2 cellular contexts compared by ENCODE assay signal in the genomic region with DNA sequence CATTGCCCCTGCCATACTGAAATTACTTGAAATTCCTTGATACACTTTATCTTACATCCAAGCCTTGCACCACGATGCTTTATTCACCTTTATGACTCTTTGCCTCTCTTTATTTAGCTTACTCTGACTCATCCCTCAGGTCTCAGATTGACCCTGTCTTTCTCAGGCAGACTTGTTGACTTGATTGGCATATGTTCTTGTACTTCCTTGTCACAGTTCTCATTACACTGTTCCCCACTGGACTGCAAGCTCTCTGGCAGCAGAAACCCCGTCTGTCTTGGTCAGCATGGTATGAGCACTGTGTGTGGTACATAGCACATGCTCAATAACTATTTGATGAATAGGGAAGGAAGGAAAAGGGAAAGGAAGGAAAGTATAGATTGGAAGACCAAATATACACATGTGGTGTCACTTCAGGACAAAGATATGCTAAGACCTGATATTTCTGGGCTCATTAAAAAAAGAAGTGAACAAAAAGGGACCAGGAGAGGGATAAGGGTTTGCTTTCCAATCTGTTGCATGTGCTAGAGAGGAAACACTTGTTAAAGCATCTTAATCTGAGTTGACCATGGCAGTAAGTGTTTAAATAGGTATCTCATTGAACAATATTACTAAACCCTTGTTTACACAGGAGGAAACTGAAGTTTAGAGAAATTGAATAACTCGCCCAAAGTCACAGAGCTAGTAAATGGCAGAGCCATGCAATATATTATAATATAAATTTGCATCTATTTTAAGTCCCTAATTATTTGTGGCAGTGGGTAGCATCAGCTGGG.
TF ChIP-seq lines count a peak whose summit lies in the region.

No MANE protein-coding gene starts in this region.

TF ChIP-seq in A549, 52 proteins besides CTCF, POLR2A, EP300 and RAD21:
- TF ChIP-seq PHF8 (IDR thresholded peaks at IDR 0.05; ENCODE audit: borderline replicate concordance, low read depth) (no peak), SMC3 (IDR thresholded peaks at IDR 0.05) (no peak), HOXB13 (CRISPR knock-in tag; IDR thresholded peaks at IDR 0.05; ENCODE audit: low read depth) (no peak), RARB (CRISPR knock-in tag; IDR thresholded peaks at IDR 0.05) (no peak), CBX2 (IDR thresholded peaks at IDR 0.05; ENCODE audit: borderline replicate concordance, low read depth) (no peak), RCOR1 (IDR thresholded peaks at IDR 0.05; ENCODE audit: low read depth, low read length) (no peak), GATA3 (IDR thresholded peaks at IDR 0.05; ENCODE audit: borderline replicate concordance) (no peak), FOSL2 (IDR thresholded peaks at IDR 0.05) (0 out of 2 replicates have a peak, but pooled peaks have one; percentile 12), FOSL2 (CRISPR knock-in tag; IDR thresholded peaks at IDR 0.05) (no peak; the same call in 1 of the 2 replicates), JUNB (IDR thresholded peaks at IDR 0.05) (peak; percentile 24; the same call in 1 of the 2 replicates), MYC (IDR thresholded peaks at IDR 0.05; ENCODE audit: borderline replicate concordance, low read length) (no peak), BHLHE40 (IDR thresholded peaks at IDR 0.05; ENCODE audit: low read depth, low read length) (no peak), TFCP2L1 (CRISPR knock-in tag; IDR thresholded peaks at IDR 0.05) (no peak)
- TF ChIP-seq, protein P1, sequence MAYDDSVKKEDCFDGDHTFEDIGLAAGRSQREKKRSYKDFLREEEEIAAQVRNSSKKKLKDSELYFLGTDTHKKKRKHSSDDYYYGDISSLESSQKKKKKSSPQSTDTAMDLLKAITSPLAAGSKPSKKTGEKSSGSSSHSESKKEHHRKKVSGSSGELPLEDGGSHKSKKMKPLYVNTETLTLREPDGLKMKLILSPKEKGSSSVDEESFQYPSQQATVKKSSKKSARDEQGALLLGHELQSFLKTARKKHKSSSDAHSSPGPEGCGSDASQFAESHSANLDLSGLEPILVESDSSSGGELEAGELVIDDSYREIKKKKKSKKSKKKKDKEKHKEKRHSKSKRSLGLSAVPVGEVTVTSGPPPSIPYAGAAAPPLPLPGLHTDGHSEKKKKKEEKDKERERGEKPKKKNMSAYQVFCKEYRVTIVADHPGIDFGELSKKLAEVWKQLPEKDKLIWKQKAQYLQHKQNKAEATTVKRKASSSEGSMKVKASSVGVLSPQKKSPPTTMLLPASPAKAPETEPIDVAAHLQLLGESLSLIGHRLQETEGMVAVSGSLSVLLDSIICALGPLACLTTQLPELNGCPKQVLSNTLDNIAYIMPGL (CRISPR knock-in tag; IDR thresholded peaks at IDR 0.05; ENCODE audit: borderline replicate concordance), result no peak
- TF ChIP-seq, protein P2, sequence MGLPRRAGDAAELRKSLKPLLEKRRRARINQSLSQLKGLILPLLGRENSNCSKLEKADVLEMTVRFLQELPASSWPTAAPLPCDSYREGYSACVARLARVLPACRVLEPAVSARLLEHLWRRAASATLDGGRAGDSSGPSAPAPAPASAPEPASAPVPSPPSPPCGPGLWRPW (IDR thresholded peaks at IDR 0.05), result no peak
- TF ChIP-seq, protein P3, sequence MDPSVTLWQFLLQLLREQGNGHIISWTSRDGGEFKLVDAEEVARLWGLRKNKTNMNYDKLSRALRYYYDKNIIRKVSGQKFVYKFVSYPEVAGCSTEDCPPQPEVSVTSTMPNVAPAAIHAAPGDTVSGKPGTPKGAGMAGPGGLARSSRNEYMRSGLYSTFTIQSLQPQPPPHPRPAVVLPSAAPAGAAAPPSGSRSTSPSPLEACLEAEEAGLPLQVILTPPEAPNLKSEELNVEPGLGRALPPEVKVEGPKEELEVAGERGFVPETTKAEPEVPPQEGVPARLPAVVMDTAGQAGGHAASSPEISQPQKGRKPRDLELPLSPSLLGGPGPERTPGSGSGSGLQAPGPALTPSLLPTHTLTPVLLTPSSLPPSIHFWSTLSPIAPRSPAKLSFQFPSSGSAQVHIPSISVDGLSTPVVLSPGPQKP (IDR thresholded peaks at IDR 0.05; ENCODE audit: low read depth, low read length), result no peak

TF ChIP-seq in HepG2, 621 proteins besides CTCF, POLR2A, EP300 and RAD21:
- TF ChIP-seq NFRKB (IDR thresholded peaks at IDR 0.05), result no peak
- peak; percentile 43; the same call in 1 of the 2 replicates for TF ChIP-seq FOSL2 (CRISPR knock-in tag; IDR thresholded peaks at IDR 0.05)
- no peak for TF ChIP-seq ESRRA (CRISPR knock-in tag; IDR thresholded peaks at IDR 0.05; ENCODE audit: low read depth)
- peak; percentile 51; the same call in 1 of the 2 replicates for TF ChIP-seq ELF3 (CRISPR knock-in tag; IDR thresholded peaks at IDR 0.05)
- no peak for TF ChIP-seq ZBTB42 (CRISPR knock-in tag; IDR thresholded peaks at IDR 0.05)
- TF ChIP-seq, protein P4, sequence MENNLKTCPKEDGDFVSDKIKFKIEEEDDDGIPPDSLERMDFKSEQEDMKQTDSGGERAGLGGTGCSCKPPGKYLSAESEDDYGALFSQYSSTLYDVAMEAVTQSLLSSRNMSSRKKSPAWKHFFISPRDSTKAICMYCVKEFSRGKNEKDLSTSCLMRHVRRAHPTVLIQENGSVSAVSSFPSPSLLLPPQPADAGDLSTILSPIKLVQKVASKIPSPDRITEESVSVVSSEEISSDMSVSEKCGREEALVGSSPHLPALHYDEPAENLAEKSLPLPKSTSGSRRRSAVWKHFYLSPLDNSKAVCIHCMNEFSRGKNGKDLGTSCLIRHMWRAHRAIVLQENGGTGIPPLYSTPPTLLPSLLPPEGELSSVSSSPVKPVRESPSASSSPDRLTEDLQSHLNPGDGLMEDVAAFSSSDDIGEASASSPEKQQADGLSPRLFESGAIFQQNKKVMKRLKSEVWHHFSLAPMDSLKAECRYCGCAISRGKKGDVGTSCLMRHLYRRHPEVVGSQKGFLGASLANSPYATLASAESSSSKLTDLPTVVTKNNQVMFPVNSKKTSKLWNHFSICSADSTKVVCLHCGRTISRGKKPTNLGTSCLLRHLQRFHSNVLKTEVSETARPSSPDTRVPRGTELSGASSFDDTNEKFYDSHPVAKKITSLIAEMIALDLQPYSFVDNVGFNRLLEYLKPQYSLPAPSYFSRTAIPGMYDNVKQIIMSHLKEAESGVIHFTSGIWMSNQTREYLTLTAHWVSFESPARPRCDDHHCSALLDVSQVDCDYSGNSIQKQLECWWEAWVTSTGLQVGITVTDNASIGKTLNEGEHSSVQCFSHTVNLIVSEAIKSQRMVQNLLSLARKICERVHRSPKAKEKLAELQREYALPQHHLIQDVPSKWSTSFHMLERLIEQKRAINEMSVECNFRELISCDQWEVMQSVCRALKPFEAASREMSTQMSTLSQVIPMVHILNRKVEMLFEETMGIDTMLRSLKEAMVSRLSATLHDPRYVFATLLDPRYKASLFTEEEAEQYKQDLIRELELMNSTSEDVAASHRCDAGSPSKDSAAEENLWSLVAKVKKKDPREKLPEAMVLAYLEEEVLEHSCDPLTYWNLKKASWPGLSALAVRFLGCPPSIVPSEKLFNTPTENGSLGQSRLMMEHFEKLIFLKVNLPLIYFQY (CRISPR knock-in tag; IDR thresholded peaks at IDR 0.05; ENCODE audit: borderline replicate concordance), result no peak
- TF ChIP-seq ZNF782 (CRISPR knock-in tag; IDR thresholded peaks at IDR 0.05; ENCODE audit: borderline replicate concordance), result no peak
- no peak for TF ChIP-seq REL (CRISPR knock-in tag; conservative IDR thresholded peaks at IDR 0.05)
- TF ChIP-seq, protein P5, sequence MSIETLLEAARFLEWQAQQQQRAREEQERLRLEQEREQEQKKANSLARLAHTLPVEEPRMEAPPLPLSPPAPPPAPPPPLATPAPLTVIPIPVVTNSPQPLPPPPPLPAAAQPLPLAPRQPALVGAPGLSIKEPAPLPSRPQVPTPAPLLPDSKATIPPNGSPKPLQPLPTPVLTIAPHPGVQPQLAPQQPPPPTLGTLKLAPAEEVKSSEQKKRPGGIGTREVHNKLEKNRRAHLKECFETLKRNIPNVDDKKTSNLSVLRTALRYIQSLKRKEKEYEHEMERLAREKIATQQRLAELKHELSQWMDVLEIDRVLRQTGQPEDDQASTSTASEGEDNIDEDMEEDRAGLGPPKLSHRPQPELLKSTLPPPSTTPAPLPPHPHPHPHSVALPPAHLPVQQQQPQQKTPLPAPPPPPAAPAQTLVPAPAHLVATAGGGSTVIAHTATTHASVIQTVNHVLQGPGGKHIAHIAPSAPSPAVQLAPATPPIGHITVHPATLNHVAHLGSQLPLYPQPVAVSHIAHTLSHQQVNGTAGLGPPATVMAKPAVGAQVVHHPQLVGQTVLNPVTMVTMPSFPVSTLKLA (IDR thresholded peaks at IDR 0.05), result peak; percentile 75
- TF ChIP-seq CBFB (CRISPR knock-in tag; IDR thresholded peaks at IDR 0.05), result no peak
- TF ChIP-seq SPEN (CRISPR knock-in tag; IDR thresholded peaks at IDR 0.05; ENCODE audit: low read depth), result no peak
- TF ChIP-seq HDAC1 (CRISPR knock-in tag; IDR thresholded peaks at IDR 0.05), result no peak
- no peak for TF ChIP-seq KDM5B (CRISPR knock-in tag; IDR thresholded peaks at IDR 0.05; ENCODE audit: borderline replicate concordance)
- no peak for TF ChIP-seq ASH2L (IDR thresholded peaks at IDR 0.05; ENCODE audit: insufficient read length, low read depth, low read length)
- TF ChIP-seq, protein P6, sequence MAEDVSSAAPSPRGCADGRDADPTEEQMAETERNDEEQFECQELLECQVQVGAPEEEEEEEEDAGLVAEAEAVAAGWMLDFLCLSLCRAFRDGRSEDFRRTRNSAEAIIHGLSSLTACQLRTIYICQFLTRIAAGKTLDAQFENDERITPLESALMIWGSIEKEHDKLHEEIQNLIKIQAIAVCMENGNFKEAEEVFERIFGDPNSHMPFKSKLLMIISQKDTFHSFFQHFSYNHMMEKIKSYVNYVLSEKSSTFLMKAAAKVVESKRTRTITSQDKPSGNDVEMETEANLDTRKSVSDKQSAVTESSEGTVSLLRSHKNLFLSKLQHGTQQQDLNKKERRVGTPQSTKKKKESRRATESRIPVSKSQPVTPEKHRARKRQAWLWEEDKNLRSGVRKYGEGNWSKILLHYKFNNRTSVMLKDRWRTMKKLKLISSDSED (CRISPR knock-in tag; IDR thresholded peaks at IDR 0.05), result no peak
- TF ChIP-seq HIVEP1 (CRISPR knock-in tag; IDR thresholded peaks at IDR 0.05), result no peak
- TF ChIP-seq, protein P7, sequence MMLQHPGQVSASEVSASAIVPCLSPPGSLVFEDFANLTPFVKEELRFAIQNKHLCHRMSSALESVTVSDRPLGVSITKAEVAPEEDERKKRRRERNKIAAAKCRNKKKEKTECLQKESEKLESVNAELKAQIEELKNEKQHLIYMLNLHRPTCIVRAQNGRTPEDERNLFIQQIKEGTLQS (CRISPR knock-in tag; IDR thresholded peaks at IDR 0.05), result no peak
- TF ChIP-seq EZH2 (conservative IDR thresholded peaks at IDR 0.05; ENCODE audit: low read depth, low read length), result no peak
- no peak for TF ChIP-seq TEAD3 (CRISPR knock-in tag; optimal IDR thresholded peaks at IDR 0.05; ENCODE audit: borderline replicate concordance)
- TF ChIP-seq, protein P8, sequence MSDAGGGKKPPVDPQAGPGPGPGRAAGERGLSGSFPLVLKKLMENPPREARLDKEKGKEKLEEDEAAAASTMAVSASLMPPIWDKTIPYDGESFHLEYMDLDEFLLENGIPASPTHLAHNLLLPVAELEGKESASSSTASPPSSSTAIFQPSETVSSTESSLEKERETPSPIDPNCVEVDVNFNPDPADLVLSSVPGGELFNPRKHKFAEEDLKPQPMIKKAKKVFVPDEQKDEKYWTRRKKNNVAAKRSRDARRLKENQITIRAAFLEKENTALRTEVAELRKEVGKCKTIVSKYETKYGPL (CRISPR knock-in tag; IDR thresholded peaks at IDR 0.05), result no peak
- TF ChIP-seq TRIM24 (CRISPR knock-in tag; IDR thresholded peaks at IDR 0.05), result no peak
- no peak for TF ChIP-seq HCFC1 (IDR thresholded peaks at IDR 0.05; ENCODE audit: low read depth, low read length)
- TF ChIP-seq, protein P9, sequence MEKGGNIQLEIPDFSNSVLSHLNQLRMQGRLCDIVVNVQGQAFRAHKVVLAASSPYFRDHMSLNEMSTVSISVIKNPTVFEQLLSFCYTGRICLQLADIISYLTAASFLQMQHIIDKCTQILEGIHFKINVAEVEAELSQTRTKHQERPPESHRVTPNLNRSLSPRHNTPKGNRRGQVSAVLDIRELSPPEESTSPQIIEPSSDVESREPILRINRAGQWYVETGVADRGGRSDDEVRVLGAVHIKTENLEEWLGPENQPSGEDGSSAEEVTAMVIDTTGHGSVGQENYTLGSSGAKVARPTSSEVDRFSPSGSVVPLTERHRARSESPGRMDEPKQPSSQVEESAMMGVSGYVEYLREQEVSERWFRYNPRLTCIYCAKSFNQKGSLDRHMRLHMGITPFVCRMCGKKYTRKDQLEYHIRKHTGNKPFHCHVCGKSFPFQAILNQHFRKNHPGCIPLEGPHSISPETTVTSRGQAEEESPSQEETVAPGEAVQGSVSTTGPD (CRISPR knock-in tag; IDR thresholded peaks at IDR 0.05), result no peak
- TF ChIP-seq ZNF549 (CRISPR knock-in tag; IDR thresholded peaks at IDR 0.05), result no peak
